2 cellular contexts compared by ENCODE assay signal in genomic region chr17:42203354-42203753, GRCh38.
TF ChIP-seq lines count a peak whose summit lies in the region.

No MANE protein-coding gene starts in this region.

TF ChIP-seq in Ishikawa, 13 proteins besides CTCF, POLR2A, EP300 and RAD21 (continued from another document):
- no peak for TF ChIP-seq REST (IDR thresholded peaks at IDR 0.05; ENCODE audit: low read depth)
TF ChIP-seq in Ishikawa: peak in this region for 1.

TF ChIP-seq in GM23338, 12 proteins besides CTCF, POLR2A, EP300 and RAD21 (continued from another document):
- no peak for TF ChIP-seq ZNF462 (CRISPR knock-in tag; IDR thresholded peaks at IDR 0.05)
- TF ChIP-seq POLR2AphosphoS5 (IDR thresholded peaks at IDR 0.05; ENCODE audit: low read depth), result no peak
- TF ChIP-seq ZNF114 (CRISPR knock-in tag; IDR thresholded peaks at IDR 0.05), result no peak
- no peak for TF ChIP-seq ZNF331 (CRISPR knock-in tag; IDR thresholded peaks at IDR 0.05; ENCODE audit: low read depth)
- TF ChIP-seq REST (IDR thresholded peaks at IDR 0.05; ENCODE audit: unreplicated experiment), result no peak
- no peak for TF ChIP-seq STAT1 (IDR thresholded peaks at IDR 0.05; ENCODE audit: unreplicated experiment)
- TF ChIP-seq EZH2 (IDR thresholded peaks at IDR 0.05; ENCODE audit: low read depth, unreplicated experiment), result no peak
